20 cellular contexts compared by ENCODE assay signal in the genomic region with DNA sequence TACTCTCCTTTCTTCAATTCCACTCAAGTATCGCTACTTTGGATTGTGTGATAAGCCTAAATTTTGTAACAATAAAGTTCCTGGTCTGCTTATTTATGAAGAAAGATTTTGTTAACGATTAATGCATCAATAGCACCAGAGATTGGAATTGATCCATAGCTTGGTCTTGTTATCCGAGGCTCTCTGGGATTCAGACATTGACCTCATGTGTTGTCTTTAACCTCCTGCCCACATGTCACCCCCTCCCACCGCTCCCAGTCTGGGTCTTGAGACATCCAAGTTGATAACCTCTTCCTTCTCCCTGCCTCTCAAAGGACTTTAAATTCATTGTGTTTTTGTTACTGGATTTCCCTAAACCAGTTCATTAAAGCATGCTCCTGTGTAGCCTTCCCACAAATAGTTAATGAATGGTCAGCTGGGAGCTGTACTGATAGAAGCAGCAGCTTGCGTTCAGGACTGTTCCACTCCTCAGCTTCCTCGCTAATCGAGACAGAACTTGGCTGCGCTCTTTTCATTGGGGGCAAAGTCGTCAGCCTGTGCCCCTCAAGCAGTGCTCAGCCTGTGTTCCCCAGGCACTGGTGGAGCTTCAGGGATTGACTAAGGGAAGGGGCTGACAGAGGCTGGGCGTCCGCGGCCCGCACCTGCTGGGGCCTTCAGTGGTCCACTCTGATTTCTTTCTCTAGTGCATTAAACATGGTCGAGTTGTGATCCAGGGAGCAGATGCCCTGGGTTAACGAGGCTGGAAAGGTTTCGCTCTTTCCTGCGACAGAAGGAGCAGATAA. TPM values are rescaled to one million over a fixed set of nuclear protein-coding genes. Genes with fewer than 3 reads are reported as not detected.
DNase-seq lines count a peak whose midpoint lies in the region; ATAC-seq and TF ChIP-seq lines count a peak whose summit lies in the region.
"Had no signal": no experiment of that assay in that cellular context is flagged by ENCODE, and none has a peak within 500 bp of the region (broad histone marks: within the 10 kb centered on the region; RNA-seq: fewer than 3 reads in every experiment).

No MANE protein-coding gene starts in this region.

- no peak overlapping the region for H3K4me3 ChIP-seq in coronary artery
- H3K4me3 ChIP-seq: BLaER1, GM12878, GM23248 had no signal

- no peaks in the 10 kb centered on the region for H3K27me3 Mint-ChIP-seq in osteocyte (ENCODE audit: unreplicated experiment)
- H3K27me3 Mint-ChIP-seq: IgD-negative memory B cell had no signal

- H3K9me3 Mint-ChIP-seq in osteocyte (ENCODE audit: unreplicated experiment): no peaks in the 10 kb centered on the region
- H3K9me3 Mint-ChIP-seq: CD14-positive monocyte; CD8-positive, alpha-beta T cell; IgD-negative memory B cell had no signal

- no peak overlapping the region for H3K27ac Mint-ChIP-seq in osteocyte (ENCODE audit: unreplicated experiment)
- H3K27ac Mint-ChIP-seq: IgD-negative memory B cell had no signal

- TF ChIP-seq CTCF in coronary artery (IDR thresholded peaks at IDR 0.05) (no peak), osteocyte (IDR thresholded peaks at IDR 0.05) (no peak)

- peaks cover 51% of the 10 kb centered on the region for H3K36me3 Mint-ChIP-seq in osteocyte (ENCODE audit: unreplicated experiment)

- no peak overlapping the region for H3K4me3 Mint-ChIP-seq in osteocyte (ENCODE audit: unreplicated experiment)
- H3K4me3 Mint-ChIP-seq: CD14-positive monocyte; CD8-positive, alpha-beta T cell had no signal

- ATAC-seq in HG02588 (IDR thresholded peaks at IDR 0.05; ENCODE audit: unreplicated experiment) (no peak), HG02798 (IDR thresholded peaks at IDR 0.05; ENCODE audit: poor library complexity, unreplicated experiment) (no peak)
- ATAC-seq: CD8-positive, alpha-beta T cell; GM12878 had no signal

- peak; percentile 41 for DNase-seq in activated CD8-positive, alpha-beta memory T cell treated with anti-CD3 and anti-CD28 coated beads for 24 hours
- DNase-seq in activated CD8-positive, alpha-beta memory T cell treated with anti-CD3 and anti-CD28 coated beads, Interleukin-2, amount 50 U/mL, for 4 hours: no peak
- DNase-seq in coronary artery (ENCODE audit: low spot score) (peak; percentile 45), osteocyte (ENCODE audit: extremely low spot score, unreplicated experiment) (peak; percentile 76), cerebellar nuclear complex (lab: John Stamatoyannopoulos, UW) (no peak)
- DNase-seq in stimulated activated CD8-positive, alpha-beta memory T cell treated with anti-CD3 and anti-CD28 coated beads, Interleukin-4, amount 100 ng/mL, for 48 hours: peak; percentile 5
- DNase-seq: CD8-positive, alpha-beta T cell; DMS 273 treated with DMSO at 0.1 percent for 48 hours; DMS53; DND-41; EL; GM23248; HCEC 1CT had no signal

- no peak overlapping the region for H3K27ac ChIP-seq in coronary artery
- H3K27ac ChIP-seq: 22Rv1, BLaER1, GM23248 had no signal

- H3K4me1 Mint-ChIP-seq in osteocyte (ENCODE audit: unreplicated experiment): peaks cover 15% of the 10 kb centered on the region

RNA-seq across cellular contexts. Expression of a gene that starts 18.9 kb away (rescaled TPM):
- total RNA-seq in osteocyte: 26.0 and 33.9 TPM in 2 replicates

Comparison
In these comparisons a context has a peak if more than half of its experiments do, and no peak if none do; other contexts are left out.
1. DNase-seq: peak in activated CD8-positive, alpha-beta memory T cell treated with anti-CD3 and anti-CD28 coated beads for 24 hours (single experiment), coronary artery (single experiment), osteocyte (single experiment) and stimulated activated CD8-positive, alpha-beta memory T cell treated with anti-CD3 and anti-CD28 coated beads, Interleukin-4, amount 100 ng/mL, for 48 hours (single experiment); none in activated CD8-positive, alpha-beta memory T cell treated with anti-CD3 and anti-CD28 coated beads, Interleukin-2, amount 50 U/mL, for 4 hours (single experiment) and cerebellar nuclear complex (0 of 2).